ENCODE assay signal across 8 cellular contexts in genomic region chr7:137992738-137993394, GRCh38. TPM values are rescaled to one million over a fixed set of nuclear protein-coding genes. Genes with fewer than 3 reads are reported as not detected.
DNase-seq lines count a peak whose midpoint lies in the region; ATAC-seq, FAIRE-seq and TF ChIP-seq lines count a peak whose summit lies in the region.

No MANE protein-coding gene starts in this region.

- TF ChIP-seq POLR2A in K562 (conservative IDR thresholded peaks at IDR 0.05): no peak

- no peaks in the 10 kb centered on the region for H3K27me3 ChIP-seq in HUES64 (ENCODE audit: insufficient read depth, low read length)
- H3K27me3 ChIP-seq in K562 (ENCODE audit: control insufficient read depth in 2 of 2, insufficient read depth in 2 of 2, low read length in 2 of 2): no peaks in the 10 kb centered on the region
- no peaks in the 10 kb centered on the region for H3K27me3 ChIP-seq in lung (ENCODE audit: control insufficient read depth, insufficient read depth)
- H3K27me3 ChIP-seq in dorsolateral prefrontal cortex: no peaks in the 10 kb centered on the region

- WGBS in HUES64: 86% methylated on average over 4 of the region's 4 CpGs
- WGBS in K562 (ENCODE audit: insufficient coverage, low coverage, missing lambda C conversion rate): 36% methylated on average over 4 of the region's 4 CpGs
- WGBS in lung, 2 donors: 37 to 46% methylated on average over 4 of the region's 4 CpGs

- peaks cover 4% of the 10 kb centered on the region; the same call in 1 of the 2 replicates for H4K20me1 ChIP-seq in K562 (replicated peaks; ENCODE audit: control insufficient read depth, insufficient read depth, low read length)

- intact Hi-C loops in K562 (cut with micrococcal nuclease) (no loop called here), dorsolateral prefrontal cortex (cut with DNase I) (no loop called here)

- in situ Hi-C loops in K562 (cut with MboI): no loop called here

- ATAC-seq in GM21367 (IDR thresholded peaks at IDR 0.05; ENCODE audit: unreplicated experiment) (peak; percentile 49), K562 (peak; percentile 73), lung (ENCODE audit: insufficient read depth, low FRiP score) (peak; percentile 55)

- peaks cover 94% of the 10 kb centered on the region for H3K79me2 ChIP-seq in K562 (ENCODE audit: control insufficient read depth, insufficient read depth, low read length)

- no peak for FAIRE-seq in K562 (lab: Jason Lieb, UNC)

- TF ChIP-seq EP300 in K562 (IDR thresholded peaks at IDR 0.05; ENCODE audit: low read length): peak; percentile 3; the same call in 1 of the 2 replicates

- H3K27ac ChIP-seq in HUES64 (ENCODE audit: low read depth, low read length): peak overlapping the region; percentile 5; the same call in 1 of the 2 replicates
- peak overlapping the region; percentile 77 for H3K27ac ChIP-seq in K562 (ENCODE audit: extremely low read depth, low read depth, low read length)
- peak overlapping the region; percentile 64 to 67 for H3K27ac ChIP-seq in lung (ENCODE audit: low read depth in 1 of 2, low read length in 1 of 2)
- peak overlapping the region in 6 of 59 donors; percentile 5 to 50 (median 14) for H3K27ac ChIP-seq in dorsolateral prefrontal cortex

- H3K4me3 ChIP-seq in HUES64 (ENCODE audit: low read length) (no peak overlapping the region), K562 (no peak overlapping the region), lung (no peak overlapping the region), dorsolateral prefrontal cortex (no peak overlapping the region)

- peak overlapping the region; percentile 41 for H2AFZ ChIP-seq in K562 (ENCODE audit: low read depth, low read length)

- TF ChIP-seq CTCF in K562 (IDR thresholded peaks at IDR 0.05 in 2 of 3, conservative IDR thresholded peaks at IDR 0.05 in 1 of 3; ENCODE audit: insufficient read depth in 2 of 3, low read depth in 1 of 3, low read length in 3 of 3): no peak
- no peak for TF ChIP-seq CTCF in lung (IDR thresholded peaks at IDR 0.05; ENCODE audit: control extremely low read depth, extremely low read depth)
- no peak for TF ChIP-seq CTCF in dorsolateral prefrontal cortex (IDR thresholded peaks at IDR 0.05 in 54 of 56, conservative IDR thresholded peaks at IDR 0.05 in 2 of 56; ENCODE audit: low read depth in 1 of 56, partially characterized antibody in 56 of 56)

- peaks cover 2% of the 10 kb centered on the region; the same call in 1 of the 2 replicates for H3K36me3 ChIP-seq in HUES64 (ENCODE audit: insufficient read depth, low read length)
- H3K36me3 ChIP-seq in K562 (ENCODE audit: control insufficient read depth, insufficient read depth, low read length): peaks cover 8% of the 10 kb centered on the region
- H3K36me3 ChIP-seq in lung (ENCODE audit: control insufficient read depth in 2 of 2, insufficient read depth in 2 of 2, low read length in 2 of 2): no peaks in the 10 kb centered on the region

- BruUV-seq in K562 (replicated peaks; lab: Mats Ljungman, UMichigan): no TSS peak

- H3K9ac ChIP-seq in HUES64 (ENCODE audit: low read depth, low read length): no peak overlapping the region
- peak overlapping the region; percentile 50 to 61; a peak in 3 of 4 replicates for H3K9ac ChIP-seq in K562 (ENCODE audit: insufficient read depth in 1 of 2, low read depth in 2 of 2, low read length in 2 of 2)

- no peak for TF ChIP-seq RAD21 in K562 (CRISPR knock-in tag; conservative IDR thresholded peaks at IDR 0.05 in 1 of 2, IDR thresholded peaks at IDR 0.05 in 1 of 2)

- CTCF ChIA-PET in K562 (lab: Yijun Ruan, JAX; ENCODE audit: low intra/inter-chr PET ratio): no interaction called here

- H3K4me1 ChIP-seq in HUES64 (ENCODE audit: insufficient read depth, low read length) (peaks cover 11% of the 10 kb centered on the region; the same call in 1 of the 2 replicates), K562 (replicated peaks in 1 of 2; ENCODE audit: control insufficient read depth in 2 of 2, insufficient read depth in 2 of 2, low read length in 2 of 2) (peaks cover 42 to 78% of the 10 kb centered on the region in 2 experiments), lung (ENCODE audit: control insufficient read depth in 2 of 2, insufficient read depth in 2 of 2, low read length in 2 of 2) (peaks cover 26 to 50% of the 10 kb centered on the region in 2 donors)

- peak overlapping the region; percentile 69 for H3K4me2 ChIP-seq in K562 (ENCODE audit: insufficient read depth, low read length)

- POLR2A ChIA-PET in K562 (lab: Yijun Ruan, JAX): interaction anchor here (0.6 to 2.7 kb wide), 17 partner anchors 8 to 243 kb away, joined by 3 to 21 read pairs (median 5); partner anchors contain the start of gene CREB3L2

- peak; percentile 65 for DNase-seq in DMS53 (lab: John Stamatoyannopoulos, UW)
- DNase-seq in K562 (ENCODE audit: extremely low read depth in 1 of 4, low spot score in 3 of 4): peak in 3 of 4 experiments; percentile 33 to 60 (median 49)
- DNase-seq in lung (ENCODE audit: low spot score): no peak
- DNase-seq in dorsolateral prefrontal cortex: no peak
- DNase-seq in activated CD4-positive, CD25-positive, alpha-beta regulatory T cell treated with anti-CD3 and anti-CD28 coated beads, Interleukin-2, amount 50 U/mL, for 72 hours: no peak
- DNase-seq in Ammon's horn (ENCODE audit: low spot score): no peak

- peaks cover 3% of the 10 kb centered on the region for H3K9me1 ChIP-seq in K562 (ENCODE audit: control insufficient read depth, insufficient read depth, low read length)

- H3K9me3 ChIP-seq in HUES64 (ENCODE audit: insufficient read depth, low read depth, low read length) (no peaks in the 10 kb centered on the region), K562 (replicated peaks; ENCODE audit: control insufficient read depth, insufficient read depth, low read depth, low read length) (no peaks in the 10 kb centered on the region), lung (ENCODE audit: control insufficient read depth in 2 of 2, insufficient read depth in 1 of 2, low read length in 1 of 2) (no peaks in the 10 kb centered on the region)

TF ChIP-seq in K562, 482 proteins besides CTCF, POLR2A, EP300 and RAD21 (continues in another document):
- no peak for TF ChIP-seq MECOM (CRISPR knock-in tag; IDR thresholded peaks at IDR 0.05)
- no peak for TF ChIP-seq CBX2 (IDR thresholded peaks at IDR 0.05; ENCODE audit: insufficient read depth, low read length, poor library complexity, severe bottlenecking)
- TF ChIP-seq ZNF780A (CRISPR knock-in tag; IDR thresholded peaks at IDR 0.05): no peak
- 0 out of 2 replicates have a peak, but pooled peaks have one; percentile 47 for TF ChIP-seq GTF2A2 (tag; IDR thresholded peaks at IDR 0.05)
- TF ChIP-seq CEBPG (CRISPR knock-in tag; IDR thresholded peaks at IDR 0.05): peak; percentile 89
- peak; percentile 85 to 96 for TF ChIP-seq CEBPG (tag; conservative IDR thresholded peaks at IDR 0.05 in 1 of 2, IDR thresholded peaks at IDR 0.05 in 1 of 2)
- no peak for TF ChIP-seq HMGXB4 (CRISPR knock-in tag; IDR thresholded peaks at IDR 0.05)
- TF ChIP-seq, protein P1, sequence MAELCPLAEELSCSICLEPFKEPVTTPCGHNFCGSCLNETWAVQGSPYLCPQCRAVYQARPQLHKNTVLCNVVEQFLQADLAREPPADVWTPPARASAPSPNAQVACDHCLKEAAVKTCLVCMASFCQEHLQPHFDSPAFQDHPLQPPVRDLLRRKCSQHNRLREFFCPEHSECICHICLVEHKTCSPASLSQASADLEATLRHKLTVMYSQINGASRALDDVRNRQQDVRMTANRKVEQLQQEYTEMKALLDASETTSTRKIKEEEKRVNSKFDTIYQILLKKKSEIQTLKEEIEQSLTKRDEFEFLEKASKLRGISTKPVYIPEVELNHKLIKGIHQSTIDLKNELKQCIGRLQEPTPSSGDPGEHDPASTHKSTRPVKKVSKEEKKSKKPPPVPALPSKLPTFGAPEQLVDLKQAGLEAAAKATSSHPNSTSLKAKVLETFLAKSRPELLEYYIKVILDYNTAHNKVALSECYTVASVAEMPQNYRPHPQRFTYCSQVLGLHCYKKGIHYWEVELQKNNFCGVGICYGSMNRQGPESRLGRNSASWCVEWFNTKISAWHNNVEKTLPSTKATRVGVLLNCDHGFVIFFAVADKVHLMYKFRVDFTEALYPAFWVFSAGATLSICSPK (IDR thresholded peaks at IDR 0.05; ENCODE audit: borderline replicate concordance): 0 out of 2 replicates have a peak, but pooled peaks have one; percentile 47

RNA-seq across cellular contexts. Expression of gene CREB3L2, which starts 9.0 kb away (rescaled TPM):
- 14.1 TPM for polyA plus RNA-seq in HUES64 (2013, experiment 1 of 2)
- polyA plus RNA-seq in HUES64 (2013, experiment 2 of 2): 17.2 TPM
- total RNA-seq in K562 (2011; cell fraction: chromatin; rRNA removed; ENCODE audit: low replicate concordance): 58.2 and 65.5 TPM in 2 replicates
- 39.9 and 41.2 TPM in 2 replicates for total RNA-seq in K562 (2011; cell fraction: nucleolus; rRNA removed)
- total RNA-seq in K562 (2011; cell fraction: nucleoplasm; rRNA removed): 52.9 and 82.7 TPM in 2 replicates
- total RNA-seq in K562 (2014; rRNA removed) (10.2 and 19.6 TPM in 2 replicates), K562 (2014; rRNA removed; fragmentation: Illumina TruSeq; extraction: Trizol) (13.8 and 15.2 TPM in 2 replicates), K562 (2015; rRNA removed; fragmentation: Illumina TruSeq; extraction: Trizol) (16.0 and 17.5 TPM in 2 replicates), K562 (2021) (44.7 and 45.6 TPM in 2 replicates), lung (10 to 100 TPM; 74.3 to 89.1 TPM), dorsolateral prefrontal cortex (10 to 100 TPM in 116 of 120 experiments, 1 to 10 TPM in 4; 9.1 to 47.0 (median 19.1) TPM)
- polyA plus RNA-seq in K562 (2011; rRNA removed) (17.1 and 37.9 TPM in 2 replicates), K562 (2014; fragmentation: Illumina TruSeq; extraction: Trizol) (26.9 and 27.4 TPM in 2 replicates), K562 (2014; fragmentation: Nextera tagmentation; extraction: Ambion mirVana) (1 to 10 TPM; 7.1 to 8.8 TPM), K562 (2014; rRNA removed) (15.8 and 18.7 TPM in 2 replicates), lung (10 to 100 TPM in 1 of 2 donors, 1 to 10 TPM in 1; 7.4 to 13.7 TPM)
- polyA plus RNA-seq in K562 (2011; cell fraction: cytosol; rRNA removed): 15.4 and 27.7 TPM in 2 replicates
- polyA plus RNA-seq in K562 (2011; cell fraction: nucleus; rRNA removed): 24.4 and 31.2 TPM in 2 replicates
- polyA plus RNA-seq in K562 (2012): 20.5 and 29.6 TPM in 2 replicates
- 30.2 and 46.2 TPM in 2 replicates for polyA minus RNA-seq in K562 (2011; rRNA and poly(A)+ RNA removed)
- polyA minus RNA-seq in K562 (2011; cell fraction: cytosol; rRNA and poly(A)+ RNA removed): 19.4 and 34.7 TPM in 2 replicates
- polyA minus RNA-seq in K562 (2011; cell fraction: nucleus; rRNA and poly(A)+ RNA removed): 24.1 and 55.8 TPM in 2 replicates

Comparison
In these comparisons a context has a peak if more than half of its experiments do, and no peak if none do; other contexts are left out.
1. DNase-seq: peak in DMS53 (single experiment) and K562 (3 of 4); none in lung (single experiment), dorsolateral prefrontal cortex (0 of 10), activated CD4-positive, CD25-positive, alpha-beta regulatory T cell treated with anti-CD3 and anti-CD28 coated beads, Interleukin-2, amount 50 U/mL, for 72 hours (single experiment) and Ammon's horn (single experiment).
2. Peak in every context shown above with its lines, with median percentiles within 50 percentile points of each other: ATAC-seq.